Comparison of ENCODE assay signal across 8 cellular contexts in genomic region chr1:42777860-42778259, GRCh38. TPM values are rescaled to one million over a fixed set of nuclear protein-coding genes. Genes with fewer than 3 reads are reported as not detected.
DNase-seq lines count a peak whose midpoint lies in the region; ATAC-seq and TF ChIP-seq lines count a peak whose summit lies in the region.
"Had no signal": no experiment of that assay in that cellular context is flagged by ENCODE, and none has a peak within 500 bp of the region (broad histone marks: within the 10 kb centered on the region; RNA-seq: fewer than 3 reads in every experiment).

No MANE protein-coding gene starts in this region.

- TF ChIP-seq RAD21 in HCT116 (IDR thresholded peaks at IDR 0.05; ENCODE audit: low read depth), result peak; percentile 90

- H3K27me3 ChIP-seq in HCT116 (ENCODE audit: insufficient read depth, low read length), result no peaks in the 10 kb centered on the region

- H3K79me2 ChIP-seq in HCT116 (ENCODE audit: insufficient read depth, low read length), result no peaks in the 10 kb centered on the region

- H3K27ac ChIP-seq in HCT116 (ENCODE audit: low read depth, low read length), result no peak overlapping the region
- no peak overlapping the region for H3K27ac ChIP-seq in coronary artery

- no peaks in the 10 kb centered on the region for H4K20me1 ChIP-seq in HCT116 (ENCODE audit: insufficient read depth)

- CTCF ChIA-PET in HCT116 (lab: Charles Lee), result interaction anchor here (0.8 to 7.1 kb wide), 6 partner anchors 11 to 449 kb away, joined by 3 to 96 read pairs (median 6); partner anchors contain the start of genes C1orf50 and P3H1

- H3K9me3 Mint-ChIP-seq in memory B cell, result no peaks in the 10 kb centered on the region

- H3K4me3 ChIP-seq in HCT116 (replicated peaks in 1 of 2; ENCODE audit: low read depth in 1 of 2, low read length in 2 of 2) (no peak overlapping the region), coronary artery (no peak overlapping the region)

- intact Hi-C loops in HCT116 (cut with micrococcal nuclease), result loop anchor here (1.0 kb wide), 2 partner anchors 135 to 295 kb away; no protein-coding TSS in a partner anchor

- no peaks in the 10 kb centered on the region for H3K9me3 ChIP-seq in HCT116 (ENCODE audit: control insufficient read depth in 1 of 2, insufficient read depth in 1 of 2, low read depth in 1 of 2, low read length in 2 of 2)

- no TSS peak for BruUV-seq in HCT116 (replicated peaks; lab: Mats Ljungman, UMichigan)

- no peak overlapping the region for H3K4me3 Mint-ChIP-seq in memory B cell

- TF ChIP-seq CTCF in HCT116 (IDR thresholded peaks at IDR 0.05 in 2 of 3, conservative IDR thresholded peaks at IDR 0.05 in 1 of 3; ENCODE audit: borderline replicate concordance in 1 of 3, insufficient read depth in 1 of 3, low read depth in 2 of 3, low read length in 2 of 3) (peak; percentile 61 to 90 (median 76); a peak in 5 of 6 replicates), coronary artery (IDR thresholded peaks at IDR 0.05) (peak; percentile 22)

- H3K9ac ChIP-seq in HCT116 (ENCODE audit: low read length), result no peak overlapping the region

- no peaks in the 10 kb centered on the region for H3K9me2 ChIP-seq in HCT116 (ENCODE audit: insufficient read depth)

- H3K4me2 ChIP-seq in HCT116 (ENCODE audit: low read length), result no peak overlapping the region

- RAD21 ChIA-PET in HCT116 (lab: Charles Lee; ENCODE audit: low non-redundant PET in 1 of 2, low total read pairs in 2 of 2, uncharacterized antibody in 2 of 2, unreplicated experiment in 2 of 2), result interaction anchor here (0.9 to 3.1 kb wide), 5 partner anchors 38 to 296 kb away, joined by 3 to 14 read pairs (median 6); no protein-coding TSS in a partner anchor

- H3K36me3 ChIP-seq in HCT116 (ENCODE audit: control insufficient read depth in 1 of 2, insufficient read depth in 2 of 2, low read length in 2 of 2), result peaks cover 13 to 19% of the 10 kb centered on the region in 2 experiments; a peak in 3 of 4 replicates

- TF ChIP-seq POLR2A in HCT116 (IDR thresholded peaks at IDR 0.05; ENCODE audit: borderline replicate concordance, extremely low read depth, insufficient read depth, insufficient read length) (no peak), GM18505 (IDR thresholded peaks at IDR 0.05; ENCODE audit: borderline replicate concordance, extremely low read depth, insufficient read depth, insufficient read length) (no peak)

- no peak overlapping the region for H2AFZ ChIP-seq in HCT116 (ENCODE audit: low read depth, low read length, poor library complexity, severe bottlenecking)

- peak overlapping the region; percentile 17 for H3K27ac Mint-ChIP-seq in memory B cell

- DNase-seq in DMS153 (lab: John Stamatoyannopoulos, UW) (peak; percentile 19), HCT116 (ENCODE audit: low read depth, low spot score) (no peak), RPMI7951 (ENCODE audit: low read depth) (peak; percentile 31), coronary artery (ENCODE audit: low spot score) (no peak), memory B cell (ENCODE audit: low spot score in 2 of 2) (no peak)

- POLR2A ChIA-PET in HCT116 (lab: Charles Lee), result interaction anchor here (1.0 to 1.4 kb wide), 2 partner anchors 11 to 296 kb away, joined by 4 to 5 read pairs; partner anchors contain the start of genes C1orf50 and P3H1

- peaks cover 44% of the 10 kb centered on the region for H3K36me3 Mint-ChIP-seq in memory B cell

- ATAC-seq in HCT116 (peak; percentile 87), memory B cell (ENCODE audit: low read depth) (peak; percentile 49), HG03039 (IDR thresholded peaks at IDR 0.05; ENCODE audit: unreplicated experiment) (no peak), GM18505 (IDR thresholded peaks at IDR 0.05; ENCODE audit: unreplicated experiment) (no peak)

- H3K4me1 Mint-ChIP-seq in memory B cell, result peaks cover 4% of the 10 kb centered on the region

- H3K4me1 ChIP-seq in HCT116 (ENCODE audit: control insufficient read depth in 1 of 2, insufficient read depth in 2 of 2, low read length in 2 of 2), result no peaks in the 10 kb centered on the region

- H3K27me3 Mint-ChIP-seq in memory B cell, result no peaks in the 10 kb centered on the region

TF ChIP-seq in HCT116, 20 proteins besides CTCF, POLR2A, EP300 and RAD21:
- TF ChIP-seq FOSL1 (IDR thresholded peaks at IDR 0.05; ENCODE audit: low read depth) (no peak), ZNF274 (IDR thresholded peaks at IDR 0.05; ENCODE audit: low read depth, low read length) (no peak), JUND (IDR thresholded peaks at IDR 0.05) (no peak), ATF3 (IDR thresholded peaks at IDR 0.05) (no peak), CEBPB (IDR thresholded peaks at IDR 0.05; ENCODE audit: low read depth) (no peak), SIN3A (IDR thresholded peaks at IDR 0.05; ENCODE audit: low read depth) (no peak), REST (IDR thresholded peaks at IDR 0.05; ENCODE audit: low read depth) (no peak), ELF1 (IDR thresholded peaks at IDR 0.05; ENCODE audit: borderline replicate concordance, low read depth) (no peak), ZBTB33 (IDR thresholded peaks at IDR 0.05; ENCODE audit: extremely low read depth, insufficient replicate concordance, low read length) (no peak), EZH2 (IDR thresholded peaks at IDR 0.05) (no peak), YY1 (IDR thresholded peaks at IDR 0.05; ENCODE audit: extremely low read depth, insufficient replicate concordance, low read depth, low read length) (no peak), POLR2AphosphoS5 (IDR thresholded peaks at IDR 0.05; ENCODE audit: low read depth, low read length) (no peak), SP1 (IDR thresholded peaks at IDR 0.05; ENCODE audit: low read depth) (no peak), EGR1 (IDR thresholded peaks at IDR 0.05; ENCODE audit: low read depth) (no peak), SRF (IDR thresholded peaks at IDR 0.05; ENCODE audit: low read depth) (no peak), MAX (IDR thresholded peaks at IDR 0.05) (no peak), ZFX (IDR thresholded peaks at IDR 0.05) (no peak), EZH2phosphoT487 (IDR thresholded peaks at IDR 0.05; ENCODE audit: borderline replicate concordance) (no peak), TCF7L2 (IDR thresholded peaks at IDR 0.05; ENCODE audit: borderline replicate concordance, extremely low read depth, insufficient read depth, insufficient read length) (no peak)

RNA-seq across cellular contexts. Expression of gene TMEM269, which starts 6.9 kb away (rescaled TPM):
- 0.34 TPM for total RNA-seq in HCT116 (2021; ENCODE audit: unreplicated experiment)
- 0.23 and 0.35 TPM in 2 replicates for polyA plus RNA-seq in HCT116 (2012)
- total RNA-seq in RPMI7951 (2014; rRNA removed; shearing (Covaris generic)), result not detected in 2 replicates
- total RNA-seq: pulmonary artery endothelial cell had no signal

RNA-seq across cellular contexts. Expression of gene C1orf50, which starts 10.8 kb away (rescaled TPM):
- 5.8 TPM for total RNA-seq in HCT116 (2021; ENCODE audit: unreplicated experiment)
- 1.2 and 1.8 TPM in 2 replicates for polyA plus RNA-seq in HCT116 (2012)
- 2.5 and 3.1 TPM in 2 replicates for total RNA-seq in RPMI7951 (2014; rRNA removed; shearing (Covaris generic))

RNA-seq across cellular contexts. Expression of gene P3H1, which starts 11.0 kb away (rescaled TPM):
- 32.9 TPM for total RNA-seq in HCT116 (2021; ENCODE audit: unreplicated experiment)
- 23.8 and 28.6 TPM in 2 replicates for polyA plus RNA-seq in HCT116 (2012)
- total RNA-seq in RPMI7951 (2014; rRNA removed; shearing (Covaris generic)), result 111 and 120 TPM in 2 replicates

RNA-seq across cellular contexts. Expression of gene CLDN19, which starts 37.8 kb away (rescaled TPM):
- total RNA-seq in HCT116 (2021; ENCODE audit: unreplicated experiment), result not detected
- not detected in 2 replicates for polyA plus RNA-seq in HCT116 (2012)
- total RNA-seq in RPMI7951 (2014; rRNA removed; shearing (Covaris generic)), result not detected in 2 replicates
- total RNA-seq: pulmonary artery endothelial cell had no signal

RNA-seq across cellular contexts. Expression of gene ERMAP, which starts 39.1 kb away (rescaled TPM):
- total RNA-seq in HCT116 (2021; ENCODE audit: unreplicated experiment), result 5.4 TPM
- 2.4 and 3.2 TPM in 2 replicates for polyA plus RNA-seq in HCT116 (2012)
- 7.6 and 11.1 TPM in 2 replicates for total RNA-seq in RPMI7951 (2014; rRNA removed; shearing (Covaris generic))

Comparison
In these comparisons a context has a peak if more than half of its experiments do, and no peak if none do; other contexts are left out.
1. DNase-seq: peak in DMS153 (single experiment) and RPMI7951 (single experiment); none in HCT116 (single experiment), coronary artery (single experiment) and memory B cell (0 of 2).
2. ATAC-seq: peak in HCT116 (single experiment) and memory B cell (single experiment); none in HG03039 (single experiment) and GM18505 (single experiment).